In the genomic region with DNA sequence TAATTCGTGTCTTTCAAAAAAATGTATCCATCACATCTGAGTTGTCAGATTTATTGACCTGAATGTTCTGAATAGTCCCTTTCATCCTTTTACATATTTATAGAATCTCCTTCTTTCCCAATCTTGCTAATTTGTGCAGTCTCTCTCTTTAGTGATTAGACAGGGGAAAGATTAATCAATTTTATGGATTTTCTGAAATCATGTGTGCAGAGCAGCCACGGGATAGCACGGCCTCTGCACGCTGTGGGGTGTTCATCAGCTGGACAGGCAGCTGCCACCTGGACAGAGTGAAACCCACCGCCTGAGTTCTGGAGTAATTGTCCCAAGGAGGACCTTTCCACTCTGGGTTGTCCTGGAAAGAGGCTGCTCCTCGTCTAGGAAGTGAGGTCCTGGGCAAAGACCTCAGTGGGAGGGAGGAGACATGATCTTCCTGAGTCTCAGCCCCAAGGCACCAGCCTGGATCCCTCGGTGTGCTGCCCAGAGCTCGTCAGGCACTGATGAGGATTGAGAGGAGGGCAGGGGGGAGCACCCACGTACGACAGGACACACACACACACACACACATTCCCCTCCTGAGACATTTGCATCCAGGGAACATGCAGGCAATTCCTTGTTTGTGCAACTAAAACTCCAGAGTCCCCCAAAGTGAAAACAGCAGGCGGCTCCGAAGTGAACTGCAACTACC, we compare ENCODE assay signal across 1 cellular context.
A peak's percentile ranks its signal among the peaks of the same experiment; 100 is the strongest.
TF ChIP-seq lines count a peak whose summit lies in the region.

No MANE protein-coding gene starts in this region.

TF ChIP-seq in HepG2, 621 proteins besides CTCF, POLR2A, EP300 and RAD21 (continues in another document):
- TF ChIP-seq, protein P1, sequence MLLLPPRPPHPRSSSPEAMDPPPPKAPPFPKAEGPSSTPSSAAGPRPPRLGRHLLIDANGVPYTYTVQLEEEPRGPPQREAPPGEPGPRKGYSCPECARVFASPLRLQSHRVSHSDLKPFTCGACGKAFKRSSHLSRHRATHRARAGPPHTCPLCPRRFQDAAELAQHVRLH (CRISPR knock-in tag; IDR thresholded peaks at IDR 0.05; ENCODE audit: borderline replicate concordance, low read depth), result no peak
- TF ChIP-seq TEAD3 (CRISPR knock-in tag; optimal IDR thresholded peaks at IDR 0.05; ENCODE audit: borderline replicate concordance), result no peak
- TF ChIP-seq ZNF274 (CRISPR knock-in tag; IDR thresholded peaks at IDR 0.05), result no peak
- TF ChIP-seq ZNF10 (CRISPR knock-in tag; IDR thresholded peaks at IDR 0.05; ENCODE audit: borderline replicate concordance, low read depth), result no peak
- no peak for TF ChIP-seq NFRKB (IDR thresholded peaks at IDR 0.05)
- no peak for TF ChIP-seq SOX6 (IDR thresholded peaks at IDR 0.05)
- TF ChIP-seq SOX6 (CRISPR knock-in tag; IDR thresholded peaks at IDR 0.05), result peak; percentile 23; the same call in 1 of the 2 replicates
- TF ChIP-seq ZNF329 (CRISPR knock-in tag; IDR thresholded peaks at IDR 0.05; ENCODE audit: low read depth), result no peak
- no peak for TF ChIP-seq HCFC1 (IDR thresholded peaks at IDR 0.05; ENCODE audit: low read depth, low read length)
- TF ChIP-seq MBNL3 (CRISPR knock-in tag; conservative IDR thresholded peaks at IDR 0.05), result no peak
- TF ChIP-seq, protein P2, sequence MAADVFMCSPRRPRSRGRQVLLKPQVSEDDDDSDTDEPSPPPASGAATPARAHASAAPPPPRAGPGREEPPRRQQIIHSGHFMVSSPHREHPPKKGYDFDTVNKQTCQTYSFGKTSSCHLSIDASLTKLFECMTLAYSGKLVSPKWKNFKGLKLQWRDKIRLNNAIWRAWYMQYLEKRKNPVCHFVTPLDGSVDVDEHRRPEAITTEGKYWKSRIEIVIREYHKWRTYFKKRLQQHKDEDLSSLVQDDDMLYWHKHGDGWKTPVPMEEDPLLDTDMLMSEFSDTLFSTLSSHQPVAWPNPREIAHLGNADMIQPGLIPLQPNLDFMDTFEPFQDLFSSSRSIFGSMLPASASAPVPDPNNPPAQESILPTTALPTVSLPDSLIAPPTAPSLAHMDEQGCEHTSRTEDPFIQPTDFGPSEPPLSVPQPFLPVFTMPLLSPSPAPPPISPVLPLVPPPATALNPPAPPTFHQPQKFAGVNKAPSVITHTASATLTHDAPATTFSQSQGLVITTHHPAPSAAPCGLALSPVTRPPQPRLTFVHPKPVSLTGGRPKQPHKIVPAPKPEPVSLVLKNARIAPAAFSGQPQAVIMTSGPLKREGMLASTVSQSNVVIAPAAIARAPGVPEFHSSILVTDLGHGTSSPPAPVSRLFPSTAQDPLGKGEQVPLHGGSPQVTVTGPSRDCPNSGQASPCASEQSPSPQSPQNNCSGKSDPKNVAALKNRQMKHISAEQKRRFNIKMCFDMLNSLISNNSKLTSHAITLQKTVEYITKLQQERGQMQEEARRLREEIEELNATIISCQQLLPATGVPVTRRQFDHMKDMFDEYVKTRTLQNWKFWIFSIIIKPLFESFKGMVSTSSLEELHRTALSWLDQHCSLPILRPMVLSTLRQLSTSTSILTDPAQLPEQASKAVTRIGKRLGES (CRISPR knock-in tag; IDR thresholded peaks at IDR 0.05; ENCODE audit: borderline replicate concordance), result 0 out of 2 replicates have a peak, but pooled peaks have one; percentile 18
- TF ChIP-seq MYC (CRISPR knock-in tag; IDR thresholded peaks at IDR 0.05; ENCODE audit: borderline replicate concordance), result no peak; the same call in 1 of the 2 replicates
- TF ChIP-seq ZNF614 (CRISPR knock-in tag; IDR thresholded peaks at IDR 0.05; ENCODE audit: borderline replicate concordance), result no peak
- TF ChIP-seq, protein P3, sequence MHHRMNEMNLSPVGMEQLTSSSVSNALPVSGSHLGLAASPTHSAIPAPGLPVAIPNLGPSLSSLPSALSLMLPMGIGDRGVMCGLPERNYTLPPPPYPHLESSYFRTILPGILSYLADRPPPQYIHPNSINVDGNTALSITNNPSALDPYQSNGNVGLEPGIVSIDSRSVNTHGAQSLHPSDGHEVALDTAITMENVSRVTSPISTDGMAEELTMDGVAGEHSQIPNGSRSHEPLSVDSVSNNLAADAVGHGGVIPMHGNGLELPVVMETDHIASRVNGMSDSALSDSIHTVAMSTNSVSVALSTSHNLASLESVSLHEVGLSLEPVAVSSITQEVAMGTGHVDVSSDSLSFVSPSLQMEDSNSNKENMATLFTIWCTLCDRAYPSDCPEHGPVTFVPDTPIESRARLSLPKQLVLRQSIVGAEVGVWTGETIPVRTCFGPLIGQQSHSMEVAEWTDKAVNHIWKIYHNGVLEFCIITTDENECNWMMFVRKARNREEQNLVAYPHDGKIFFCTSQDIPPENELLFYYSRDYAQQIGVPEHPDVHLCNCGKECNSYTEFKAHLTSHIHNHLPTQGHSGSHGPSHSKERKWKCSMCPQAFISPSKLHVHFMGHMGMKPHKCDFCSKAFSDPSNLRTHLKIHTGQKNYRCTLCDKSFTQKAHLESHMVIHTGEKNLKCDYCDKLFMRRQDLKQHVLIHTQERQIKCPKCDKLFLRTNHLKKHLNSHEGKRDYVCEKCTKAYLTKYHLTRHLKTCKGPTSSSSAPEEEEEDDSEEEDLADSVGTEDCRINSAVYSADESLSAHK (CRISPR knock-in tag; IDR thresholded peaks at IDR 0.05; ENCODE audit: borderline replicate concordance), result no peak
- no peak; the same call in 1 of the 2 replicates for TF ChIP-seq SAP130 (CRISPR knock-in tag; IDR thresholded peaks at IDR 0.05; ENCODE audit: low read depth)
- TF ChIP-seq EEA1 (CRISPR knock-in tag; IDR thresholded peaks at IDR 0.05; ENCODE audit: borderline replicate concordance), result no peak
- TF ChIP-seq, protein P4, sequence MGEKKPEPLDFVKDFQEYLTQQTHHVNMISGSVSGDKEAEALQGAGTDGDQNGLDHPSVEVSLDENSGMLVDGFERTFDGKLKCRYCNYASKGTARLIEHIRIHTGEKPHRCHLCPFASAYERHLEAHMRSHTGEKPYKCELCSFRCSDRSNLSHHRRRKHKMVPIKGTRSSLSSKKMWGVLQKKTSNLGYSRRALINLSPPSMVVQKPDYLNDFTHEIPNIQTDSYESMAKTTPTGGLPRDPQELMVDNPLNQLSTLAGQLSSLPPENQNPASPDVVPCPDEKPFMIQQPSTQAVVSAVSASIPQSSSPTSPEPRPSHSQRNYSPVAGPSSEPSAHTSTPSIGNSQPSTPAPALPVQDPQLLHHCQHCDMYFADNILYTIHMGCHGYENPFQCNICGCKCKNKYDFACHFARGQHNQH (CRISPR knock-in tag; IDR thresholded peaks at IDR 0.05), result no peak
- TF ChIP-seq HNF4G (IDR thresholded peaks at IDR 0.05; ENCODE audit: borderline replicate concordance, low read depth, low read length), result no peak
- TF ChIP-seq HNF4G (CRISPR knock-in tag; IDR thresholded peaks at IDR 0.05; ENCODE audit: borderline replicate concordance, low read depth), result no peak
- TF ChIP-seq PRMT3 (CRISPR knock-in tag; IDR thresholded peaks at IDR 0.05; ENCODE audit: borderline replicate concordance, low read depth), result no peak
- TF ChIP-seq ZSCAN21 (CRISPR knock-in tag; IDR thresholded peaks at IDR 0.05; ENCODE audit: borderline replicate concordance), result no peak
- TF ChIP-seq, protein P5, sequence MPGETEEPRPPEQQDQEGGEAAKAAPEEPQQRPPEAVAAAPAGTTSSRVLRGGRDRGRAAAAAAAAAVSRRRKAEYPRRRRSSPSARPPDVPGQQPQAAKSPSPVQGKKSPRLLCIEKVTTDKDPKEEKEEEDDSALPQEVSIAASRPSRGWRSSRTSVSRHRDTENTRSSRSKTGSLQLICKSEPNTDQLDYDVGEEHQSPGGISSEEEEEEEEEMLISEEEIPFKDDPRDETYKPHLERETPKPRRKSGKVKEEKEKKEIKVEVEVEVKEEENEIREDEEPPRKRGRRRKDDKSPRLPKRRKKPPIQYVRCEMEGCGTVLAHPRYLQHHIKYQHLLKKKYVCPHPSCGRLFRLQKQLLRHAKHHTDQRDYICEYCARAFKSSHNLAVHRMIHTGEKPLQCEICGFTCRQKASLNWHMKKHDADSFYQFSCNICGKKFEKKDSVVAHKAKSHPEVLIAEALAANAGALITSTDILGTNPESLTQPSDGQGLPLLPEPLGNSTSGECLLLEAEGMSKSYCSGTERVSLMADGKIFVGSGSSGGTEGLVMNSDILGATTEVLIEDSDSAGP (CRISPR knock-in tag; IDR thresholded peaks at IDR 0.05; ENCODE audit: borderline replicate concordance), result peak; percentile 41; the same call in 1 of the 2 replicates
- TF ChIP-seq, protein P6, sequence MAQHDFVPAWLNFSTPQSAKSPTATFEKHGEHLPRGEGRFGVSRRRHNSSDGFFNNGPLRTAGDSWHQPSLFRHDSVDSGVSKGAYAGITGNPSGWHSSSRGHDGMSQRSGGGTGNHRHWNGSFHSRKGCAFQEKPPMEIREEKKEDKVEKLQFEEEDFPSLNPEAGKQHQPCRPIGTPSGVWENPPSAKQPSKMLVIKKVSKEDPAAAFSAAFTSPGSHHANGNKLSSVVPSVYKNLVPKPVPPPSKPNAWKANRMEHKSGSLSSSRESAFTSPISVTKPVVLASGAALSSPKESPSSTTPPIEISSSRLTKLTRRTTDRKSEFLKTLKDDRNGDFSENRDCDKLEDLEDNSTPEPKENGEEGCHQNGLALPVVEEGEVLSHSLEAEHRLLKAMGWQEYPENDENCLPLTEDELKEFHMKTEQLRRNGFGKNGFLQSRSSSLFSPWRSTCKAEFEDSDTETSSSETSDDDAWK (CRISPR knock-in tag; IDR thresholded peaks at IDR 0.05), result no peak
- TF ChIP-seq ZNF263 (CRISPR knock-in tag; IDR thresholded peaks at IDR 0.05), result peak; percentile 83
- TF ChIP-seq NFE2L1 (CRISPR knock-in tag; IDR thresholded peaks at IDR 0.05; ENCODE audit: borderline replicate concordance), result no peak
- no peak for TF ChIP-seq ZNF562 (CRISPR knock-in tag; IDR thresholded peaks at IDR 0.05; ENCODE audit: borderline replicate concordance)
- TF ChIP-seq ZNF737 (CRISPR knock-in tag; IDR thresholded peaks at IDR 0.05; ENCODE audit: borderline replicate concordance), result 0 out of 2 replicates have a peak, but pooled peaks have one; percentile 65
- TF ChIP-seq MED13 (CRISPR knock-in tag; IDR thresholded peaks at IDR 0.05), result 0 out of 2 replicates have a peak, but pooled peaks have one; percentile 63
- TF ChIP-seq, protein P7, sequence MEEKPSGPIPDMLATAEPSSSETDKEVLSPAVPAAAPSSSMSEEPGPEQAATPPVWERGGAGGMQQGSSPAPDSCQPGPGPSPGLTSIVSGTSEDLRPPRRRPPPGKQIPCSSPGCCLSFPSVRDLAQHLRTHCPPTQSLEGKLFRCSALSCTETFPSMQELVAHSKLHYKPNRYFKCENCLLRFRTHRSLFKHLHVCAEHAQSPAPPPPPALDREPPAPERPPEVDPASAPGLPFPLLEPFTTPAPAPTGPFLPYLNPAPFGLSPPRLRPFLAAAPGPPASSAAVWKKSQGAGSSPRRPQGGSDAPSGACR (CRISPR knock-in tag; IDR thresholded peaks at IDR 0.05), result 0 out of 2 replicates have a peak, but pooled peaks have one; percentile 35
- TF ChIP-seq ADNP (CRISPR knock-in tag; IDR thresholded peaks at IDR 0.05), result no peak
- no peak for TF ChIP-seq NBN (conservative IDR thresholded peaks at IDR 0.05)
- TF ChIP-seq KDM3A (CRISPR knock-in tag; IDR thresholded peaks at IDR 0.05; ENCODE audit: low read depth), result no peak
- no peak for TF ChIP-seq TBX3 (IDR thresholded peaks at IDR 0.05; ENCODE audit: borderline replicate concordance)
- TF ChIP-seq ZNF670 (CRISPR knock-in tag; IDR thresholded peaks at IDR 0.05; ENCODE audit: borderline replicate concordance), result no peak
- TF ChIP-seq MED1 (CRISPR knock-in tag; IDR thresholded peaks at IDR 0.05), result peak; percentile 53
- TF ChIP-seq, protein P8, sequence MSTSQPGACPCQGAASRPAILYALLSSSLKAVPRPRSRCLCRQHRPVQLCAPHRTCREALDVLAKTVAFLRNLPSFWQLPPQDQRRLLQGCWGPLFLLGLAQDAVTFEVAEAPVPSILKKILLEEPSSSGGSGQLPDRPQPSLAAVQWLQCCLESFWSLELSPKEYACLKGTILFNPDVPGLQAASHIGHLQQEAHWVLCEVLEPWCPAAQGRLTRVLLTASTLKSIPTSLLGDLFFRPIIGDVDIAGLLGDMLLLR (CRISPR knock-in tag; IDR thresholded peaks at IDR 0.05), result no peak
- TF ChIP-seq ZNF607 (CRISPR knock-in tag; IDR thresholded peaks at IDR 0.05; ENCODE audit: borderline replicate concordance), result peak; percentile 37; the same call in 1 of the 2 replicates
- TF ChIP-seq, protein P9, sequence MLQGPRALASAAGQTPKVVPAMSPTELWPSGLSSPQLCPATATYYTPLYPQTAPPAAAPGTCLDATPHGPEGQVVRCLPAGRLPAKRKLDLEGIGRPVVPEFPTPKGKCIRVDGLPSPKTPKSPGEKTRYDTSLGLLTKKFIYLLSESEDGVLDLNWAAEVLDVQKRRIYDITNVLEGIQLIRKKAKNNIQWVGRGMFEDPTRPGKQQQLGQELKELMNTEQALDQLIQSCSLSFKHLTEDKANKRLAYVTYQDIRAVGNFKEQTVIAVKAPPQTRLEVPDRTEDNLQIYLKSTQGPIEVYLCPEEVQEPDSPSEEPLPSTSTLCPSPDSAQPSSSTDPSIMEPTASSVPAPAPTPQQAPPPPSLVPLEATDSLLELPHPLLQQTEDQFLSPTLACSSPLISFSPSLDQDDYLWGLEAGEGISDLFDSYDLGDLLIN (CRISPR knock-in tag; IDR thresholded peaks at IDR 0.05; ENCODE audit: borderline replicate concordance), result no peak
- no peak for TF ChIP-seq CBFB (CRISPR knock-in tag; IDR thresholded peaks at IDR 0.05)
- no peak for TF ChIP-seq SUZ12 (IDR thresholded peaks at IDR 0.05; ENCODE audit: low read depth, low read length)
- TF ChIP-seq DNMT1 (CRISPR knock-in tag; IDR thresholded peaks at IDR 0.05), result no peak
- TF ChIP-seq ZNF205 (CRISPR knock-in tag; IDR thresholded peaks at IDR 0.05), result 0 out of 2 replicates have a peak, but pooled peaks have one; percentile 17
- TF ChIP-seq, protein P10, sequence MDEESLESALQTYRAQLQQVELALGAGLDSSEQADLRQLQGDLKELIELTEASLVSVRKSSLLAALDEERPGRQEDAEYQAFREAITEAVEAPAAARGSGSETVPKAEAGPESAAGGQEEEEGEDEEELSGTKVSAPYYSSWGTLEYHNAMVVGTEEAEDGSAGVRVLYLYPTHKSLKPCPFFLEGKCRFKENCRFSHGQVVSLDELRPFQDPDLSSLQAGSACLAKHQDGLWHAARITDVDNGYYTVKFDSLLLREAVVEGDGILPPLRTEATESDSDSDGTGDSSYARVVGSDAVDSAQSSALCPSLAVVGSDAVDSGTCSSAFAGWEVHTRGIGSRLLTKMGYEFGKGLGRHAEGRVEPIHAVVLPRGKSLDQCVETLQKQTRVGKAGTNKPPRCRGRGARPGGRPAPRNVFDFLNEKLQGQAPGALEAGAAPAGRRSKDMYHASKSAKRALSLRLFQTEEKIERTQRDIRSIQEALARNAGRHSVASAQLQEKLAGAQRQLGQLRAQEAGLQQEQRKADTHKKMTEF (CRISPR knock-in tag; IDR thresholded peaks at IDR 0.05), result no peak
- TF ChIP-seq, protein P11, sequence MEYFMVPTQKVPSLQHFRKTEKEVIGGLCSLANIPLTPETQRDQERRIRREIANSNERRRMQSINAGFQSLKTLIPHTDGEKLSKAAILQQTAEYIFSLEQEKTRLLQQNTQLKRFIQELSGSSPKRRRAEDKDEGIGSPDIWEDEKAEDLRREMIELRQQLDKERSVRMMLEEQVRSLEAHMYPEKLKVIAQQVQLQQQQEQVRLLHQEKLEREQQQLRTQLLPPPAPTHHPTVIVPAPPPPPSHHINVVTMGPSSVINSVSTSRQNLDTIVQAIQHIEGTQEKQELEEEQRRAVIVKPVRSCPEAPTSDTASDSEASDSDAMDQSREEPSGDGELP (IDR thresholded peaks at IDR 0.05; ENCODE audit: borderline replicate concordance, low read depth), result peak; percentile 70; the same call in 1 of the 2 replicates
- TF ChIP-seq ZSCAN25 (CRISPR knock-in tag; IDR thresholded peaks at IDR 0.05), result no peak
